In the genomic region with DNA sequence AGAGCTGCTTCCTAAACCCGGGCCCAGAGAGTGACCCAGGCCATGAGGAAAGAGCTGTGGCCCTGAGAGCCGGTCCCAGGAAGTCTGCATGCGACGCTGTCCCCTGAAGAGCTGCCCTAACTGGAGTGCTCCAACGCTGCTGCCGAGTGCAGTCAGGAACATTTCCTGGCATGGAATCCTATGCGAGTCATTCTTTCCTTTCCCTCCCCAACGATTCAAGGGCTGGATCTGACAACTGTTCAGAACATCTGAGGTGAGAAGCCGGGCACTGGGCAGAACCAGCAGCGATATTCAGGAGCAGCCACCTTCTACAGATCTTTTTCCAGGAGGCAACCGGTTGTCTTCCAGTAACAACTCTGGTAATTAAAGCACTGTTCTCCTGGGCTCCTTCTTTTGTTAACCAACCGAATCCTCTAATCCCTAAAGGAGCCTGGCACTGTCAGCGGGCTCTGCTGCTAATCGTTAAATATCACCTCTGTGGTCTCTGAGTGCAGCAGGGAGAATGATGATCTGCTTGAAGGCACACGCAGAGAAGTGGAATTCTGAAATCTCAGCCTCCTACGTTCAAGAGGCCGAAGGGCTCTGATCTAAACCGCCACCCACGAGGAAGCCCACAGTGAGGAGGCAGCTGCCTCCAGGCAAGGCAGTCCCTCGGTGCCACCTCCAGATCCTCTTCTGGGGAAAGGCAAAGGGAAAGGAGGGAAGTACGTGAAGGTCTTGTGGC, we compare ENCODE assay signal across 1 cellular context.
TF ChIP-seq lines count a peak whose summit lies in the region.

No MANE protein-coding gene starts in this region.

TF ChIP-seq in endothelial cell of umbilical vein, 7 proteins besides CTCF, POLR2A, EP300 and RAD21:
- TF ChIP-seq, protein P1, sequence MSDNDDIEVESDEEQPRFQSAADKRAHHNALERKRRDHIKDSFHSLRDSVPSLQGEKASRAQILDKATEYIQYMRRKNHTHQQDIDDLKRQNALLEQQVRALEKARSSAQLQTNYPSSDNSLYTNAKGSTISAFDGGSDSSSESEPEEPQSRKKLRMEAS (IDR thresholded peaks at IDR 0.05; ENCODE audit: insufficient read depth, insufficient read length), result no peak
- peak; percentile 16 for TF ChIP-seq JUN (IDR thresholded peaks at IDR 0.05; ENCODE audit: borderline replicate concordance, insufficient read depth, insufficient read length, low read depth)
- TF ChIP-seq GATA2 (IDR thresholded peaks at IDR 0.05; ENCODE audit: insufficient read depth, insufficient read length, low read depth, low read length), result no peak
- TF ChIP-seq MYC (IDR thresholded peaks at IDR 0.05; ENCODE audit: low read depth, low read length), result no peak
